In genomic region chr12:98422809-98423208, GRCh38 we compare ENCODE assay signal across 12 cellular contexts.
A peak's percentile ranks its signal among the peaks of the same experiment; 100 is the strongest.
DNase-seq lines count a peak whose midpoint lies in the region; ATAC-seq, FAIRE-seq and TF ChIP-seq lines count a peak whose summit lies in the region.
"Had no signal": no experiment of that assay in that cellular context is flagged by ENCODE, and none has a peak within 500 bp of the region (broad histone marks: within the 10 kb centered on the region; RNA-seq: fewer than 3 reads in every experiment).

No MANE protein-coding gene starts in this region.

- H3K4me3 ChIP-seq in OCI-LY7 (ENCODE audit: low read depth, low read length, poor library complexity, severe bottlenecking) (no peak overlapping the region), fibroblast of mammary gland (ENCODE audit: control insufficient read depth, low read depth, low read length) (no peak overlapping the region), small intestine (ENCODE audit: low read depth in 1 of 2, low read length in 2 of 2) (no peak overlapping the region)

- POLR2A ChIA-PET in OCI-LY7 (lab: Charles Lee), result no interaction called here

- no peaks in the 10 kb centered on the region for H3K9me2 ChIP-seq in OCI-LY7 (ENCODE audit: insufficient read depth, low read length)

- peak; percentile 66 for DNase-seq in DMS 273 (lab: John Stamatoyannopoulos, UW; ENCODE audit: unreplicated experiment)
- no peak for DNase-seq in DMS 273 treated with DMSO at 0.1 percent for 48 hours (lab: John Stamatoyannopoulos, UW)
- no peak for DNase-seq in OCI-LY7 (ENCODE audit: low spot score)
- DNase-seq in fibroblast of mammary gland (ENCODE audit: low read depth), result peak; percentile 17
- peak; percentile 93 for DNase-seq in small intestine
- no peak for DNase-seq in NCI-H1694 (lab: John Stamatoyannopoulos, UW)
- DNase-seq in stimulated activated CD4-positive, alpha-beta T cell treated with anti-CD3 and anti-CD28 coated beads, Interleukin-12 subunit alpha, Interleukin-12 subunit beta, amount 100 ng/mL, for 4 hours, result no peak
- DNase-seq: 8988T; activated CD8-positive, alpha-beta memory T cell treated with anti-CD3 and anti-CD28 coated beads for 24 hours; retina had no signal

- H3K79me2 ChIP-seq in OCI-LY7 (ENCODE audit: insufficient read depth, low read depth, low read length), result no peaks in the 10 kb centered on the region

- TF ChIP-seq CTCF in OCI-LY7 (conservative IDR thresholded peaks at IDR 0.05; ENCODE audit: low read length) (peak; percentile 26; the same call in 1 of the 2 replicates), fibroblast of mammary gland (conservative IDR thresholded peaks at IDR 0.05; ENCODE audit: control insufficient read depth, insufficient read depth, low read depth, low read length) (peak; percentile 33)

- FAIRE-seq in small intestine (lab: Jason Lieb, UNC), result no peak

- intact Hi-C loops in OCI-LY7 (cut with micrococcal nuclease; ENCODE audit: unreplicated experiment), result no loop called here

- WGBS in small intestine, 3 donors, result 27 to 62% (median 29%) methylated on average over 4 of the region's 4 CpGs

- H3K27me3 ChIP-seq in small intestine (ENCODE audit: control insufficient read depth in 2 of 2, insufficient read depth in 2 of 2, low read length in 2 of 2), result no peaks in the 10 kb centered on the region

- no peaks in the 10 kb centered on the region for H3K4me1 ChIP-seq in OCI-LY7 (ENCODE audit: insufficient read depth, low read length, poor library complexity, severe bottlenecking)
- H3K4me1 ChIP-seq in small intestine (ENCODE audit: control insufficient read depth in 2 of 2, insufficient read depth in 1 of 2, low read depth in 1 of 2, low read length in 1 of 2), result peaks cover 3 to 8% of the 10 kb centered on the region in 2 donors

- CTCF ChIA-PET in OCI-LY7 (lab: Charles Lee; ENCODE audit: unreplicated experiment), result no interaction called here

- H3K36me3 ChIP-seq in OCI-LY7 (ENCODE audit: insufficient read depth, low read length) (no peaks in the 10 kb centered on the region), small intestine (ENCODE audit: control insufficient read depth in 2 of 2, insufficient read depth in 2 of 2, low read length in 2 of 2) (no peaks in the 10 kb centered on the region)

- no TSS peak for BruUV-seq in OCI-LY7 (replicated peaks; lab: Mats Ljungman, UMichigan)

- no peak overlapping the region for H3K27ac ChIP-seq in OCI-LY7 (ENCODE audit: low read depth, low read length, poor library complexity, severe bottlenecking)
- H3K27ac ChIP-seq in small intestine (ENCODE audit: low read depth in 1 of 2, low read length in 1 of 2), result no peak overlapping the region
- H3K27ac ChIP-seq: epithelial cell of prostate had no signal

- ATAC-seq in HG02610 (IDR thresholded peaks at IDR 0.05; ENCODE audit: unreplicated experiment), result no peak

- H3K9me3 ChIP-seq in OCI-LY7 (ENCODE audit: low read length), result no peaks in the 10 kb centered on the region
- H3K9me3 ChIP-seq in small intestine (ENCODE audit: control insufficient read depth, low read depth), result no peaks in the 10 kb centered on the region

- no peak overlapping the region for H2AFZ ChIP-seq in OCI-LY7 (ENCODE audit: low read length)

- H4K20me1 ChIP-seq in OCI-LY7 (ENCODE audit: insufficient read depth, low read length), result no peaks in the 10 kb centered on the region

- H3K4me2 ChIP-seq in OCI-LY7 (ENCODE audit: low read length), result no peak overlapping the region

Comparison
In these comparisons a context has a peak if more than half of its experiments do, and no peak if none do; other contexts are left out.
1. DNase-seq: peak in DMS 273 (single experiment), fibroblast of mammary gland (single experiment) and small intestine (single experiment); none in DMS 273 treated with DMSO at 0.1 percent for 48 hours (single experiment), OCI-LY7 (single experiment), NCI-H1694 (single experiment) and stimulated activated CD4-positive, alpha-beta T cell treated with anti-CD3 and anti-CD28 coated beads, Interleukin-12 subunit alpha, Interleukin-12 subunit beta, amount 100 ng/mL, for 4 hours (single experiment).